11 cellular contexts compared by ENCODE assay signal in genomic region chr15:34799149-34799824, GRCh38. TPM values are rescaled to one million over a fixed set of nuclear protein-coding genes. Genes with fewer than 3 reads are reported as not detected.
A peak's percentile ranks its signal among the peaks of the same experiment; 100 is the strongest.
DNase-seq lines count a peak whose midpoint lies in the region; ATAC-seq and TF ChIP-seq lines count a peak whose summit lies in the region.
"Had no signal": no experiment of that assay in that cellular context is flagged by ENCODE, and none has a peak within 500 bp of the region (broad histone marks: within the 10 kb centered on the region; RNA-seq: fewer than 3 reads in every experiment).

No MANE protein-coding gene starts in this region.

- H3K27me3 ChIP-seq in breast epithelium: peaks cover 4 to 24% of the 10 kb centered on the region in 2 donors
- H3K27me3 ChIP-seq in adrenal gland: peaks cover 7% of the 10 kb centered on the region

- H3K4me3 ChIP-seq in breast epithelium (no peak overlapping the region), adrenal gland (no peak overlapping the region)
- H3K4me3 ChIP-seq: colonic mucosa had no signal

- peaks cover 4% of the 10 kb centered on the region for H3K27me3 Mint-ChIP-seq in MCF 10A (ENCODE audit: insufficient read depth, unreplicated experiment)

- H3K27ac Mint-ChIP-seq in MCF 10A (ENCODE audit: low read depth, unreplicated experiment): no peak overlapping the region
- H3K27ac Mint-ChIP-seq: IgD-negative memory B cell had no signal

- H3K4me3 Mint-ChIP-seq in MCF 10A (ENCODE audit: unreplicated experiment): no peak overlapping the region
- H3K4me3 Mint-ChIP-seq: IgD-negative memory B cell had no signal

- H3K9me3 ChIP-seq in breast epithelium (no peaks in the 10 kb centered on the region), adrenal gland (replicated peaks in 1 of 3) (no peaks in the 10 kb centered on the region)
- H3K9me3 ChIP-seq: colonic mucosa had no signal

- DNase-seq in MCF 10A (ENCODE audit: unreplicated experiment) (peak; percentile 68), breast epithelium (ENCODE audit: low spot score in 2 of 2) (no peak), adrenal gland (peak; percentile 49 to 88 (median 82)), islet precursor cell (peak; percentile 97)
- DNase-seq in activated naive CD4-positive, alpha-beta T cell treated with Interleukin-2 at 50 U/mL for 16 hours: no peak
- DNase-seq: colonic mucosa had no signal

- TF ChIP-seq POLR2A in breast epithelium (IDR thresholded peaks at IDR 0.05) (no peak), adrenal gland (IDR thresholded peaks at IDR 0.05) (no peak)

- intact Hi-C loops in MCF 10A (cut with micrococcal nuclease): no loop called here
- intact Hi-C loops in breast epithelium (cut with DNase I; ENCODE audit: low total_unique reads): no loop called here
- intact Hi-C loops in adrenal gland (cut with DNase I): no loop called here

- no peaks in the 10 kb centered on the region for H3K4me1 ChIP-seq in breast epithelium
- peaks cover 0 to 10% of the 10 kb centered on the region in 2 donors for H3K4me1 ChIP-seq in adrenal gland (replicated peaks in 1 of 2)
- H3K4me1 ChIP-seq: colonic mucosa had no signal

- BruUV-seq in MCF 10A (replicated peaks; lab: Mats Ljungman, UMichigan): no TSS peak

- ATAC-seq in HG02642 (IDR thresholded peaks at IDR 0.05; ENCODE audit: poor library complexity, unreplicated experiment) (no peak), HG03045 (IDR thresholded peaks at IDR 0.05; ENCODE audit: unreplicated experiment) (no peak), GM21717 (IDR thresholded peaks at IDR 0.05; ENCODE audit: unreplicated experiment) (no peak)

- H3K4me1 Mint-ChIP-seq in MCF 10A (ENCODE audit: insufficient read depth, unreplicated experiment): peaks cover 20% of the 10 kb centered on the region
- H3K4me1 Mint-ChIP-seq: IgD-negative memory B cell had no signal

- WGBS in adrenal gland, 4 donors: 23 to 34% (median 27%) methylated on average over 7 to 14 of the region's 14 CpGs

- CTCF ChIA-PET in MCF 10A (lab: Yijun Ruan, JAX): no interaction called here

- no peaks in the 10 kb centered on the region for H3K36me3 Mint-ChIP-seq in MCF 10A (ENCODE audit: insufficient read depth, unreplicated experiment)
- H3K36me3 Mint-ChIP-seq: IgD-negative memory B cell had no signal

- TF ChIP-seq CTCF in MCF 10A (IDR thresholded peaks at IDR 0.05; ENCODE audit: unreplicated experiment): no peak
- no peak for TF ChIP-seq CTCF in breast epithelium (IDR thresholded peaks at IDR 0.05)
- TF ChIP-seq CTCF in adrenal gland (IDR thresholded peaks at IDR 0.05): no peak

- H3K36me3 ChIP-seq in breast epithelium (no peaks in the 10 kb centered on the region), adrenal gland (replicated peaks in 1 of 2) (no peaks in the 10 kb centered on the region)
- H3K36me3 ChIP-seq: colonic mucosa had no signal

- POLR2A ChIA-PET in MCF 10A (lab: Yijun Ruan, JAX): interaction anchor here (0.8 kb wide), 1 partner anchor 12 kb away, joined by 3 read pairs; no protein-coding TSS in a partner anchor

- H3K27ac ChIP-seq in breast epithelium (peak overlapping the region in 1 of 2 donors; percentile 12), adrenal gland (peak overlapping the region in 1 of 5 donors; percentile 28)
- H3K27ac ChIP-seq: colonic mucosa had no signal

- H3K9me3 Mint-ChIP-seq in MCF 10A (ENCODE audit: unreplicated experiment): no peaks in the 10 kb centered on the region
- H3K9me3 Mint-ChIP-seq: IgD-negative memory B cell had no signal

RNA-seq across cellular contexts. Expression of gene ACTC1, which starts 3.9 kb away (rescaled TPM):
- total RNA-seq in MCF 10A (2022) (not detected in 2 replicates), breast epithelium (1 to 10 TPM in 1 of 3 donors, under 1 TPM in 1, not detected in 1; 0.15 to 1.6 TPM), adrenal gland (under 1 TPM in 5 of 8 donors, not detected in 3; 0.11 to 0.81 (median 0.61) TPM)
- 1 to 10 TPM; 1.2 to 7.3 (median 6.4) TPM for polyA plus RNA-seq in adrenal gland
- polyA plus RNA-seq: IgD-negative memory B cell had no signal

RNA-seq across cellular contexts. Expression of gene GJD2, which starts 44.5 kb away (rescaled TPM):
- not detected in 2 replicates for total RNA-seq in MCF 10A (2022)
- not detected for total RNA-seq in breast epithelium
- 1 to 10 TPM in 3 of 8 donors, under 1 TPM in 1, not detected in 4; 0.61 to 3.5 (median 2.0) TPM for total RNA-seq in adrenal gland
- polyA plus RNA-seq in adrenal gland: 1 to 10 TPM; 1.1 to 9.1 (median 2.3) TPM
- total RNA-seq: colonic mucosa had no signal
- polyA plus RNA-seq: BJ, IgD-negative memory B cell had no signal

Comparison
In these comparisons a context has a peak if more than half of its experiments do, and no peak if none do; other contexts are left out.
1. DNase-seq: peak in MCF 10A (single experiment), adrenal gland (7 of 7) and islet precursor cell (single experiment); none in breast epithelium (0 of 2) and activated naive CD4-positive, alpha-beta T cell treated with Interleukin-2 at 50 U/mL for 16 hours (single experiment).